In the genomic region with DNA sequence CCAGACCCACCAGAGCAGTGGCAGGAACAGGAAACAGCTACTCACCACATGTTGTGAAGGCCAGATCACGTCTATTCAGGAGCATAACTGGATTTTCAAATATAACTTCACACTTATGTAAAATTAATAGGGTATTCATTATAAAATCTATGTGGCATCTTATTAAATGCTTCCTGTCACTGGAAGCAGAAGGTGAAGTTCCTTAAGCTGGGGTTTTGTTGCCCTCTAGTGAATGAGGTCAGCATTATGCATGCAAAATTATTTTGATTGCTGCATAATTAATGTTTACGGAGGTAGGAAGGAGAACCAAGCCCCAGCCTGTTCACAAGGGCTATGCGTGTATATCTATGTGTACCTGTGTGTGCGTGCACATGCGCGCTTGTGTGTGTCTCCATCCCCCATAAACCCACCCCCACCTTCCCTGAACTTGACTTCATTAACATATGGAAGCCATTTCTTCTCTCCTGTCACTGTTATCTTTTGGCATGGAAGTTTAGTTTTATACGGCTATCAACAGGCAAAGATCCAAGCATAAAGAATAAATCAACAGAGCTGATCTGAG, we compare ENCODE assay signal across 17 cellular contexts.
DNase-seq lines count a peak whose midpoint lies in the region; ATAC-seq and TF ChIP-seq lines count a peak whose summit lies in the region.
"Had no signal": no experiment of that assay in that cellular context is flagged by ENCODE, and none has a peak within 500 bp of the region (broad histone marks: within the 10 kb centered on the region; RNA-seq: fewer than 3 reads in every experiment).

No MANE protein-coding gene starts in this region.

- in situ Hi-C loops in IMR-90 (cut with MboI; ENCODE audit: low sequenced_read_pairs), result no loop called here

- H4K20me1 ChIP-seq in IMR-90 (ENCODE audit: insufficient read depth, low read length), result no peaks in the 10 kb centered on the region

- H3K9me3 ChIP-seq in IMR-90 (ENCODE audit: control insufficient read depth, insufficient read depth, low read length) (no peaks in the 10 kb centered on the region), left lung (no peaks in the 10 kb centered on the region)
- H3K9me3 ChIP-seq: pancreas, SJCRH30 had no signal

- no peak overlapping the region for H2AK9ac ChIP-seq in IMR-90 (replicated peaks; ENCODE audit: low read depth, low read length, poor library complexity)

- dilution Hi-C loops in IMR-90 (cut with HindIII; ENCODE audit: low sequenced_read_pairs, unreplicated experiment), result no loop called here

- no peak overlapping the region for H4K8ac ChIP-seq in IMR-90 (ENCODE audit: low read depth in 2 of 2, low read length in 2 of 2)

- peak; percentile 32 for TF ChIP-seq CTCF in IMR-90 (conservative IDR thresholded peaks at IDR 0.05; ENCODE audit: low read depth, low read length)
- TF ChIP-seq CTCF in WI38 (IDR thresholded peaks at IDR 0.05; ENCODE audit: low read depth, low read length), result 0 out of 2 replicates have a peak, but pooled peaks have one; percentile 29
- no peak for TF ChIP-seq CTCF in left lung (IDR thresholded peaks at IDR 0.05)
- no peak for TF ChIP-seq CTCF in nephron progenitor cell (IDR thresholded peaks at IDR 0.05)

- no TSS peak for BruUV-seq in IMR-90 (replicated peaks; lab: Mats Ljungman, UMichigan)

- no peaks in the 10 kb centered on the region; the same call in 1 of the 2 replicates for H3K9me1 ChIP-seq in IMR-90 (ENCODE audit: insufficient read depth, low read length)

- no peaks in the 10 kb centered on the region for H3K36me3 ChIP-seq in IMR-90 (ENCODE audit: control insufficient read depth, insufficient read depth, low read length)
- H3K36me3 ChIP-seq in left lung, result no peaks in the 10 kb centered on the region
- H3K36me3 ChIP-seq: pancreas, SJCRH30 had no signal

- no peak overlapping the region for H3K4ac ChIP-seq in IMR-90 (ENCODE audit: low read depth, low read length)

- no peak overlapping the region for H3K4me3 Mint-ChIP-seq in nephron progenitor cell

- H3K79me1 ChIP-seq in IMR-90 (ENCODE audit: low read depth in 1 of 2, low read length in 2 of 2), result no peaks in the 10 kb centered on the region

- H3K14ac ChIP-seq in IMR-90 (replicated peaks; ENCODE audit: low read depth, low read length), result no peak overlapping the region

- POLR2A ChIA-PET in IMR-90 (lab: Charles Lee; ENCODE audit: unreplicated experiment), result no interaction called here

- H2BK120ac ChIP-seq in IMR-90 (ENCODE audit: low read depth, low read length), result no peak overlapping the region

- H2AK5ac ChIP-seq in IMR-90 (ENCODE audit: low read depth, low read length), result no peak overlapping the region

- H2AFZ ChIP-seq in IMR-90 (replicated peaks; ENCODE audit: low read length, poor library complexity), result no peak overlapping the region

- H2BK5ac ChIP-seq in IMR-90 (ENCODE audit: low read depth, low read length, poor library complexity, severe bottlenecking), result no peak overlapping the region

- TF ChIP-seq RAD21 in IMR-90 (IDR thresholded peaks at IDR 0.05; ENCODE audit: low read length), result peak; percentile 47

- no peak overlapping the region for H3K27ac Mint-ChIP-seq in nephron progenitor cell

- no peak overlapping the region for H3K23ac ChIP-seq in IMR-90 (ENCODE audit: low read depth, low read length)

- ATAC-seq in IMR-90 (ENCODE audit: low read depth) (no peak), left lung (no peak), GM21576 (IDR thresholded peaks at IDR 0.05; ENCODE audit: unreplicated experiment) (no peak)
- ATAC-seq: pancreas had no signal

- peaks cover 75% of the 10 kb centered on the region for H3K27me3 Mint-ChIP-seq in nephron progenitor cell (ENCODE audit: low read depth, poor library complexity)

- TF ChIP-seq POLR2A in IMR-90 (IDR thresholded peaks at IDR 0.05; ENCODE audit: low read depth, low read length), result no peak

- no peak overlapping the region for H3K27ac ChIP-seq in IMR-90 (ENCODE audit: insufficient read depth, low read length)
- no peak overlapping the region for H3K27ac ChIP-seq in left lung
- H3K27ac ChIP-seq: pancreas, SJCRH30 had no signal

- peaks cover 12% of the 10 kb centered on the region for H3K27me3 ChIP-seq in IMR-90 (ENCODE audit: control insufficient read depth, insufficient read depth, low read length)
- peaks cover 0 to 26% of the 10 kb centered on the region in 2 donors for H3K27me3 ChIP-seq in left lung

- H4K5ac ChIP-seq in IMR-90 (ENCODE audit: low read depth, low read length), result no peak overlapping the region

- H2BK20ac ChIP-seq in IMR-90 (ENCODE audit: low read depth, low read length), result no peak overlapping the region

- H2BK15ac ChIP-seq in IMR-90 (ENCODE audit: low read depth, low read length), result no peak overlapping the region

- H3K9ac ChIP-seq in IMR-90 (ENCODE audit: low read depth, low read length), result no peak overlapping the region

- H3K56ac ChIP-seq in IMR-90 (ENCODE audit: extremely low read depth, insufficient read depth, low read length), result no peak overlapping the region

- no peak overlapping the region for H4K91ac ChIP-seq in IMR-90 (ENCODE audit: insufficient read depth, low read depth, low read length)

- H3K4me1 ChIP-seq in IMR-90 (ENCODE audit: control insufficient read depth, insufficient read depth, low read length) (peaks cover 1% of the 10 kb centered on the region; the same call in 1 of the 2 replicates), left lung (no peaks in the 10 kb centered on the region)
- H3K4me1 ChIP-seq: pancreas, SJCRH30 had no signal

- intact Hi-C loops in IMR-90 (cut with micrococcal nuclease), result loop anchor here (1.0 kb wide), 1 partner anchor 950 kb away; no protein-coding TSS in a partner anchor
- intact Hi-C loops in left lung (cut with DNase I), result no loop called here

- H3K4me2 ChIP-seq in IMR-90 (ENCODE audit: low read depth, low read length), result no peak overlapping the region

- CTCF ChIA-PET in IMR-90 (lab: Yijun Ruan, JAX), result interaction anchor here (0.7 kb wide), 2 partner anchors 35 to 42 kb away, joined by 5 to 6 read pairs; no protein-coding TSS in a partner anchor

- no peaks in the 10 kb centered on the region for H3K4me1 Mint-ChIP-seq in nephron progenitor cell

- no CpG with 5 or more reads among the region's 7 CpGs for WGBS in IMR-90 (ENCODE audit: extremely low coverage in 2 of 2, insufficient read length in 1 of 2), 2 experiments

- H3K18ac ChIP-seq in IMR-90 (ENCODE audit: low read depth, low read length), result no peak overlapping the region

- H3K9me3 Mint-ChIP-seq in nephron progenitor cell, result peaks cover 12% of the 10 kb centered on the region

- H3K4me3 ChIP-seq in IMR-90 (ENCODE audit: insufficient read depth, low read depth, low read length) (no peak overlapping the region), WI38 (ENCODE audit: low read depth, low read length) (no peak overlapping the region), left lung (no peak overlapping the region)
- H3K4me3 ChIP-seq: pancreas, SJCRH30 had no signal

- no peaks in the 10 kb centered on the region for H3K36me3 Mint-ChIP-seq in nephron progenitor cell (ENCODE audit: low read depth)

- DNase-seq in Ammon's horn (ENCODE audit: low spot score), result peak; percentile 25
- DNase-seq in IMR-90, result no peak
- peak; percentile 25 for DNase-seq in left kidney (ENCODE audit: low read depth, low spot score)
- DNase-seq in left lung, result no peak
- DNase-seq in nephron progenitor cell, result no peak
- no peak for DNase-seq in HUDEP-2 (lab: John Stamatoyannopoulos, UW; ENCODE audit: unreplicated experiment in 76 of 76)
- DNase-seq: activated CD8-positive, alpha-beta memory T cell treated with anti-CD3 and anti-CD28 coated beads, Interleukin-2, amount 50 U/mL, for 4 hours; activated gamma-delta T cell; AML-193; GOT3; KBM-7; NCI-H187; pancreas; SJCRH30; stimulated activated CD4-positive, alpha-beta T cell treated with anti-CD3 and anti-CD28 coated beads, Interleukin-2, amount 100 ng/mL, for 24 hours had no signal

TF ChIP-seq in IMR-90, 13 proteins besides CTCF, POLR2A, EP300 and RAD21:
- TF ChIP-seq, protein P1, sequence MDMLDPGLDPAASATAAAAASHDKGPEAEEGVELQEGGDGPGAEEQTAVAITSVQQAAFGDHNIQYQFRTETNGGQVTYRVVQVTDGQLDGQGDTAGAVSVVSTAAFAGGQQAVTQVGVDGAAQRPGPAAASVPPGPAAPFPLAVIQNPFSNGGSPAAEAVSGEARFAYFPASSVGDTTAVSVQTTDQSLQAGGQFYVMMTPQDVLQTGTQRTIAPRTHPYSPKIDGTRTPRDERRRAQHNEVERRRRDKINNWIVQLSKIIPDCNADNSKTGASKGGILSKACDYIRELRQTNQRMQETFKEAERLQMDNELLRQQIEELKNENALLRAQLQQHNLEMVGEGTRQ (IDR thresholded peaks at IDR 0.05; ENCODE audit: low read depth, low read length), result no peak
- TF ChIP-seq, protein P2, sequence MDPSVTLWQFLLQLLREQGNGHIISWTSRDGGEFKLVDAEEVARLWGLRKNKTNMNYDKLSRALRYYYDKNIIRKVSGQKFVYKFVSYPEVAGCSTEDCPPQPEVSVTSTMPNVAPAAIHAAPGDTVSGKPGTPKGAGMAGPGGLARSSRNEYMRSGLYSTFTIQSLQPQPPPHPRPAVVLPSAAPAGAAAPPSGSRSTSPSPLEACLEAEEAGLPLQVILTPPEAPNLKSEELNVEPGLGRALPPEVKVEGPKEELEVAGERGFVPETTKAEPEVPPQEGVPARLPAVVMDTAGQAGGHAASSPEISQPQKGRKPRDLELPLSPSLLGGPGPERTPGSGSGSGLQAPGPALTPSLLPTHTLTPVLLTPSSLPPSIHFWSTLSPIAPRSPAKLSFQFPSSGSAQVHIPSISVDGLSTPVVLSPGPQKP (IDR thresholded peaks at IDR 0.05; ENCODE audit: borderline replicate concordance, low read depth, low read length), result no peak
- TF ChIP-seq NFE2L2 (IDR thresholded peaks at IDR 0.05; ENCODE audit: low read depth, low read length) (no peak), CEBPB (IDR thresholded peaks at IDR 0.05; ENCODE audit: low read depth, low read length) (no peak), MXI1 (IDR thresholded peaks at IDR 0.05; ENCODE audit: borderline replicate concordance, low read depth, low read length) (no peak), MAZ (IDR thresholded peaks at IDR 0.05; ENCODE audit: borderline replicate concordance, low read depth, low read length) (no peak), RFX5 (IDR thresholded peaks at IDR 0.05; ENCODE audit: low read depth, low read length) (no peak), BHLHE40 (IDR thresholded peaks at IDR 0.05; ENCODE audit: low read depth, low read length) (no peak), FOS (IDR thresholded peaks at IDR 0.05; ENCODE audit: low read depth, low read length) (no peak), SMC3 (IDR thresholded peaks at IDR 0.05; ENCODE audit: low read depth, low read length) (no peak; the same call in 1 of the 2 replicates), RCOR1 (IDR thresholded peaks at IDR 0.05; ENCODE audit: insufficient replicate concordance, low read length) (no peak), CHD1 (IDR thresholded peaks at IDR 0.05; ENCODE audit: low read depth, low read length) (no peak), MAFK (IDR thresholded peaks at IDR 0.05; ENCODE audit: low read depth, low read length) (no peak)

Comparison
In these comparisons a context has a peak if more than half of its experiments do, and no peak if none do; other contexts are left out.
1. DNase-seq: peak in Ammon's horn (single experiment) and left kidney (single experiment); none in IMR-90 (single experiment), left lung (0 of 2), nephron progenitor cell (single experiment) and HUDEP-2 (0 of 76).
2. CTCF ChIP-seq: peak in IMR-90 (single experiment) and WI38 (single experiment); none in left lung (0 of 2) and nephron progenitor cell (single experiment).